7 cellular contexts compared by ENCODE assay signal in the genomic region with DNA sequence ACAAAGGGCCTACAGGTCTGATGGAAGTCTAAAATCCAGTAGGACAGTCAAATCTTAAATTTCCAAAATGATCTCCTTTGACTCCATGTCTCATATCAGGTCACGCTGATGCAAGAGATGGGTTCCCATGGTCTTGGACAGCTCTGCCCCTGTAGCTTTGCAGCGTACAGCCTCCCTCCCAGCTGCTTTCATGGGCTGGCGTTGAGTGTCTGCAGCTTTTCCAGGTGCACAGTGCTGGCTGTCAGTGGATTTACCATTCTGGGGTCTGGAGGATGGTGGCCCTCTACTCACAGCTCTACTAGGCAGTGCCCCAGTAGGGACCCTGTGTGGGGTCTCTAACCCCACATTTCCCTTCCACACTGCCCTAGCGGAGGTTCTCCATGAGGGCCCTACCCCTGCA. TPM values are rescaled to one million over a fixed set of nuclear protein-coding genes. Genes with fewer than 3 reads are reported as not detected.
"Had no signal": no experiment of that assay in that cellular context is flagged by ENCODE, and none has a peak within 500 bp of the region (broad histone marks: within the 10 kb centered on the region; RNA-seq: fewer than 3 reads in every experiment).

No MANE protein-coding gene starts in this region.

RNA-seq across cellular contexts. Expression of a gene that starts 21.8 kb away (rescaled TPM):
- total RNA-seq: HT-29, LHCN-M2, MCF 10A, PC-3, SK-MEL-5 had no signal
- polyA plus RNA-seq: SK-N-SH had no signal

RNA-seq across cellular contexts. Expression of a gene that starts 43.0 kb away (rescaled TPM):
- total RNA-seq: HT-29, LHCN-M2, MCF 10A, OCI-LY7, PC-3, SK-MEL-5 had no signal
- polyA plus RNA-seq: SK-N-SH had no signal

RNA-seq across cellular contexts. Expression of a gene that starts 56.4 kb away (rescaled TPM):
- total RNA-seq: LHCN-M2 had no signal
- polyA plus RNA-seq: SK-N-SH had no signal

RNA-seq across cellular contexts. Expression of a gene that starts 57.6 kb away (rescaled TPM):
- total RNA-seq: LHCN-M2, MCF 10A, OCI-LY7, PC-3 had no signal
- polyA plus RNA-seq: SK-N-SH had no signal
